Comparison of ENCODE assay signal across 3 cellular contexts in the genomic region with DNA sequence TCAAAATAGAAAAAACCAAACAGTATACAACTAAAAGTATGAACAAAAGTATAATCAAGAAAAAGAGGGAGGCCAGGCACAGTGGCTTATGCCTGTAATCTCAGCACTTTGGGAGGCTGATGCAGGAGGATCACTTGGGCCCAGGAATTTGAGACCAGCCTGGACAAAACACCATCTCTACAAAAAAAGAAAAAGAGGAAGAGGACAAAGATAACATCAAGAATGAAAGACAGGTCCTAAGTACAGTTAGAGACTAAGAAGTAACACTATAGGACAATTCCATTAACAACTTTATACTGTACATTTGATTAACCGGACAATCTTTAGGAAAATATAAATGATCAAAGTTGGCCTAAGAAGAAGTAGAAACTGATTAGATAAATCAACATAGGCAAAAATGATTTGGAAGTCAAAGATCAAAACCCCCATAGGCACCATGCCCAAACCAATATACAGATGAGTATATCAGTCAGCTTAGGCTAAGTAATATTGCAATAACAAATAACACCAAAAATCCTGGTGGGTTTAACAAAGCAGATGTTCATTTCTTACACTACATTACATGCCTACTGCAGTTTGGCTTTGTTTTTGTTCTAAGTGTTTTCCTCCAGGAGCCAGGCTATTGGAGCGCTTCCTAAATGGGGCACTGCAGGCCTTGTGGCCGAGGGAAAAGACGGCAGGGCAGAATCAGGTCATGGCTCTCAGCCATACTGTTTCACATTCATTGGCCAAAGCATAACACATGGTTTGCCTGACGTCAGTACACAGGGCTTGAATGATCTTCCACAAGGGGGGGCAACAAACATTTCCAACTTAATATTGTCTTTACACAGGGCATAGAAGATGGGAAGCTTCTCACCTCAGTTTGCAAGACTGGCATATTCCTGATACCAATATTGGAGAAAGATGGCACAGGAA.
TF ChIP-seq lines count a peak whose summit lies in the region.

No MANE protein-coding gene starts in this region.

TF ChIP-seq in GM12891, 5 proteins besides CTCF, POLR2A, EP300 and RAD21 (continued from another document):
- TF ChIP-seq POU2F2 (IDR thresholded peaks at IDR 0.05; ENCODE audit: low read depth, low read length), result no peak
- TF ChIP-seq PAX5 (IDR thresholded peaks at IDR 0.05; ENCODE audit: insufficient read depth, low read length, severe bottlenecking), result no peak

TF ChIP-seq in K562, 482 proteins besides CTCF, POLR2A, EP300 and RAD21 (continued from another document and continues in another):
- TF ChIP-seq YY1 (IDR thresholded peaks at IDR 0.05; ENCODE audit: borderline replicate concordance in 1 of 3, control insufficient read depth in 1 of 3, extremely low read depth in 1 of 3, insufficient read depth in 3 of 3, insufficient read length in 1 of 3, insufficient replicate concordance in 2 of 3, low read depth in 1 of 3, low read length in 2 of 3), result peak in 1 of 3 experiments; percentile 54
- peak; percentile 84 for TF ChIP-seq SPI1 (IDR thresholded peaks at IDR 0.05; ENCODE audit: borderline replicate concordance, low read depth, low read length)
- TF ChIP-seq JUND (IDR thresholded peaks at IDR 0.05; ENCODE audit: borderline replicate concordance, low read depth, low read length), result 0 out of 2 replicates have a peak, but pooled peaks have one; percentile 12
- TF ChIP-seq JUND (tag; IDR thresholded peaks at IDR 0.05; ENCODE audit: borderline replicate concordance, low read depth, low read length), result no peak
- no peak for TF ChIP-seq ZNF165 (CRISPR knock-in tag; IDR thresholded peaks at IDR 0.05; ENCODE audit: borderline replicate concordance)
- peak; percentile 88 for TF ChIP-seq CREM (IDR thresholded peaks at IDR 0.05; ENCODE audit: low read depth)
- peak; percentile 48; the same call in 1 of the 2 replicates for TF ChIP-seq SMARCE1 (IDR thresholded peaks at IDR 0.05)
- TF ChIP-seq ZNF12 (CRISPR knock-in tag; IDR thresholded peaks at IDR 0.05), result peak; percentile 95
- TF ChIP-seq ATF7 (IDR thresholded peaks at IDR 0.05), result peak; percentile 27; the same call in 1 of the 2 replicates
- peak in 1 of 2 experiments; percentile 38; a peak in 1 of 4 replicates for TF ChIP-seq FOXA3 (CRISPR knock-in tag; conservative IDR thresholded peaks at IDR 0.05 in 1 of 2, IDR thresholded peaks at IDR 0.05 in 1 of 2)
- no peak for TF ChIP-seq CSDE1 (IDR thresholded peaks at IDR 0.05)
- no peak for TF ChIP-seq CBFA2T2 (conservative IDR thresholded peaks at IDR 0.05)
- TF ChIP-seq, protein P1, sequence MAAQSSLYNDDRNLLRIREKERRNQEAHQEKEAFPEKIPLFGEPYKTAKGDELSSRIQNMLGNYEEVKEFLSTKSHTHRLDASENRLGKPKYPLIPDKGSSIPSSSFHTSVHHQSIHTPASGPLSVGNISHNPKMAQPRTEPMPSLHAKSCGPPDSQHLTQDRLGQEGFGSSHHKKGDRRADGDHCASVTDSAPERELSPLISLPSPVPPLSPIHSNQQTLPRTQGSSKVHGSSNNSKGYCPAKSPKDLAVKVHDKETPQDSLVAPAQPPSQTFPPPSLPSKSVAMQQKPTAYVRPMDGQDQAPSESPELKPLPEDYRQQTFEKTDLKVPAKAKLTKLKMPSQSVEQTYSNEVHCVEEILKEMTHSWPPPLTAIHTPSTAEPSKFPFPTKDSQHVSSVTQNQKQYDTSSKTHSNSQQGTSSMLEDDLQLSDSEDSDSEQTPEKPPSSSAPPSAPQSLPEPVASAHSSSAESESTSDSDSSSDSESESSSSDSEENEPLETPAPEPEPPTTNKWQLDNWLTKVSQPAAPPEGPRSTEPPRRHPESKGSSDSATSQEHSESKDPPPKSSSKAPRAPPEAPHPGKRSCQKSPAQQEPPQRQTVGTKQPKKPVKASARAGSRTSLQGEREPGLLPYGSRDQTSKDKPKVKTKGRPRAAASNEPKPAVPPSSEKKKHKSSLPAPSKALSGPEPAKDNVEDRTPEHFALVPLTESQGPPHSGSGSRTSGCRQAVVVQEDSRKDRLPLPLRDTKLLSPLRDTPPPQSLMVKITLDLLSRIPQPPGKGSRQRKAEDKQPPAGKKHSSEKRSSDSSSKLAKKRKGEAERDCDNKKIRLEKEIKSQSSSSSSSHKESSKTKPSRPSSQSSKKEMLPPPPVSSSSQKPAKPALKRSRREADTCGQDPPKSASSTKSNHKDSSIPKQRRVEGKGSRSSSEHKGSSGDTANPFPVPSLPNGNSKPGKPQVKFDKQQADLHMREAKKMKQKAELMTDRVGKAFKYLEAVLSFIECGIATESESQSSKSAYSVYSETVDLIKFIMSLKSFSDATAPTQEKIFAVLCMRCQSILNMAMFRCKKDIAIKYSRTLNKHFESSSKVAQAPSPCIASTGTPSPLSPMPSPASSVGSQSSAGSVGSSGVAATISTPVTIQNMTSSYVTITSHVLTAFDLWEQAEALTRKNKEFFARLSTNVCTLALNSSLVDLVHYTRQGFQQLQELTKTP (IDR thresholded peaks at IDR 0.05; ENCODE audit: low read depth in 1 of 2, partially characterized antibody in 2 of 2), result no peak
- TF ChIP-seq, protein P2, sequence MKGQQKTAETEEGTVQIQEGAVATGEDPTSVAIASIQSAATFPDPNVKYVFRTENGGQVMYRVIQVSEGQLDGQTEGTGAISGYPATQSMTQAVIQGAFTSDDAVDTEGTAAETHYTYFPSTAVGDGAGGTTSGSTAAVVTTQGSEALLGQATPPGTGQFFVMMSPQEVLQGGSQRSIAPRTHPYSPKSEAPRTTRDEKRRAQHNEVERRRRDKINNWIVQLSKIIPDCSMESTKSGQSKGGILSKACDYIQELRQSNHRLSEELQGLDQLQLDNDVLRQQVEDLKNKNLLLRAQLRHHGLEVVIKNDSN (CRISPR knock-in tag; IDR thresholded peaks at IDR 0.05), result peak; percentile 64
- peak; percentile 53; the same call in 1 of the 2 replicates for TF ChIP-seq CREB1 (IDR thresholded peaks at IDR 0.05)
- TF ChIP-seq CREB1 (CRISPR knock-in tag; IDR thresholded peaks at IDR 0.05), result peak; percentile 48; the same call in 1 of the 2 replicates
- TF ChIP-seq, protein P3, sequence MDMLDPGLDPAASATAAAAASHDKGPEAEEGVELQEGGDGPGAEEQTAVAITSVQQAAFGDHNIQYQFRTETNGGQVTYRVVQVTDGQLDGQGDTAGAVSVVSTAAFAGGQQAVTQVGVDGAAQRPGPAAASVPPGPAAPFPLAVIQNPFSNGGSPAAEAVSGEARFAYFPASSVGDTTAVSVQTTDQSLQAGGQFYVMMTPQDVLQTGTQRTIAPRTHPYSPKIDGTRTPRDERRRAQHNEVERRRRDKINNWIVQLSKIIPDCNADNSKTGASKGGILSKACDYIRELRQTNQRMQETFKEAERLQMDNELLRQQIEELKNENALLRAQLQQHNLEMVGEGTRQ (CRISPR knock-in tag; IDR thresholded peaks at IDR 0.05), result peak; percentile 51
- TF ChIP-seq KDM4B (IDR thresholded peaks at IDR 0.05; ENCODE audit: borderline replicate concordance in 2 of 2, low read depth in 1 of 2), result no peak
- TF ChIP-seq NFYB (IDR thresholded peaks at IDR 0.05; ENCODE audit: extremely low read depth, insufficient read length), result peak; percentile 38
- no peak for TF ChIP-seq ZNF253 (CRISPR knock-in tag; conservative IDR thresholded peaks at IDR 0.05)
- TF ChIP-seq, protein P4, sequence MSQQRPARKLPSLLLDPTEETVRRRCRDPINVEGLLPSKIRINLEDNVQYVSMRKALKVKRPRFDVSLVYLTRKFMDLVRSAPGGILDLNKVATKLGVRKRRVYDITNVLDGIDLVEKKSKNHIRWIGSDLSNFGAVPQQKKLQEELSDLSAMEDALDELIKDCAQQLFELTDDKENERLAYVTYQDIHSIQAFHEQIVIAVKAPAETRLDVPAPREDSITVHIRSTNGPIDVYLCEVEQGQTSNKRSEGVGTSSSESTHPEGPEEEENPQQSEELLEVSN (IDR thresholded peaks at IDR 0.05; ENCODE audit: borderline replicate concordance in 1 of 2, extremely low read depth in 1 of 2, insufficient read depth in 1 of 2, insufficient read length in 1 of 2, low read depth in 1 of 2, low read length in 1 of 2, poor library complexity in 1 of 2, severe bottlenecking in 1 of 2), result peak in 1 of 2 experiments; percentile 10

TF ChIP-seq in liver, 16 proteins besides CTCF, POLR2A, EP300 and RAD21 (continued from another document):
- TF ChIP-seq, protein P5, sequence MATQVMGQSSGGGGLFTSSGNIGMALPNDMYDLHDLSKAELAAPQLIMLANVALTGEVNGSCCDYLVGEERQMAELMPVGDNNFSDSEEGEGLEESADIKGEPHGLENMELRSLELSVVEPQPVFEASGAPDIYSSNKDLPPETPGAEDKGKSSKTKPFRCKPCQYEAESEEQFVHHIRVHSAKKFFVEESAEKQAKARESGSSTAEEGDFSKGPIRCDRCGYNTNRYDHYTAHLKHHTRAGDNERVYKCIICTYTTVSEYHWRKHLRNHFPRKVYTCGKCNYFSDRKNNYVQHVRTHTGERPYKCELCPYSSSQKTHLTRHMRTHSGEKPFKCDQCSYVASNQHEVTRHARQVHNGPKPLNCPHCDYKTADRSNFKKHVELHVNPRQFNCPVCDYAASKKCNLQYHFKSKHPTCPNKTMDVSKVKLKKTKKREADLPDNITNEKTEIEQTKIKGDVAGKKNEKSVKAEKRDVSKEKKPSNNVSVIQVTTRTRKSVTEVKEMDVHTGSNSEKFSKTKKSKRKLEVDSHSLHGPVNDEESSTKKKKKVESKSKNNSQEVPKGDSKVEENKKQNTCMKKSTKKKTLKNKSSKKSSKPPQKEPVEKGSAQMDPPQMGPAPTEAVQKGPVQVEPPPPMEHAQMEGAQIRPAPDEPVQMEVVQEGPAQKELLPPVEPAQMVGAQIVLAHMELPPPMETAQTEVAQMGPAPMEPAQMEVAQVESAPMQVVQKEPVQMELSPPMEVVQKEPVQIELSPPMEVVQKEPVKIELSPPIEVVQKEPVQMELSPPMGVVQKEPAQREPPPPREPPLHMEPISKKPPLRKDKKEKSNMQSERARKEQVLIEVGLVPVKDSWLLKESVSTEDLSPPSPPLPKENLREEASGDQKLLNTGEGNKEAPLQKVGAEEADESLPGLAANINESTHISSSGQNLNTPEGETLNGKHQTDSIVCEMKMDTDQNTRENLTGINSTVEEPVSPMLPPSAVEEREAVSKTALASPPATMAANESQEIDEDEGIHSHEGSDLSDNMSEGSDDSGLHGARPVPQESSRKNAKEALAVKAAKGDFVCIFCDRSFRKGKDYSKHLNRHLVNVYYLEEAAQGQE (IDR thresholded peaks at IDR 0.05), result no peak
- TF ChIP-seq, protein P6, sequence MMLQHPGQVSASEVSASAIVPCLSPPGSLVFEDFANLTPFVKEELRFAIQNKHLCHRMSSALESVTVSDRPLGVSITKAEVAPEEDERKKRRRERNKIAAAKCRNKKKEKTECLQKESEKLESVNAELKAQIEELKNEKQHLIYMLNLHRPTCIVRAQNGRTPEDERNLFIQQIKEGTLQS (IDR thresholded peaks at IDR 0.05), result no peak
- TF ChIP-seq FOXA2 (IDR thresholded peaks at IDR 0.05) (no peak), NR2F2 (IDR thresholded peaks at IDR 0.05) (no peak), YY1 (IDR thresholded peaks at IDR 0.05) (peak; percentile 37), GABPA (IDR thresholded peaks at IDR 0.05 in 1 of 2, conservative IDR thresholded peaks at IDR 0.05 in 1 of 2) (no peak), HNF4G (IDR thresholded peaks at IDR 0.05) (no peak), RXRA (IDR thresholded peaks at IDR 0.05) (peak; percentile 44 to 61), SP1 (IDR thresholded peaks at IDR 0.05) (peak; percentile 14), TAF1 (conservative IDR thresholded peaks at IDR 0.05) (no peak), HNF4A (conservative IDR thresholded peaks at IDR 0.05) (peak in 1 of 2 donors; percentile 10)
- TF ChIP-seq, protein P7, sequence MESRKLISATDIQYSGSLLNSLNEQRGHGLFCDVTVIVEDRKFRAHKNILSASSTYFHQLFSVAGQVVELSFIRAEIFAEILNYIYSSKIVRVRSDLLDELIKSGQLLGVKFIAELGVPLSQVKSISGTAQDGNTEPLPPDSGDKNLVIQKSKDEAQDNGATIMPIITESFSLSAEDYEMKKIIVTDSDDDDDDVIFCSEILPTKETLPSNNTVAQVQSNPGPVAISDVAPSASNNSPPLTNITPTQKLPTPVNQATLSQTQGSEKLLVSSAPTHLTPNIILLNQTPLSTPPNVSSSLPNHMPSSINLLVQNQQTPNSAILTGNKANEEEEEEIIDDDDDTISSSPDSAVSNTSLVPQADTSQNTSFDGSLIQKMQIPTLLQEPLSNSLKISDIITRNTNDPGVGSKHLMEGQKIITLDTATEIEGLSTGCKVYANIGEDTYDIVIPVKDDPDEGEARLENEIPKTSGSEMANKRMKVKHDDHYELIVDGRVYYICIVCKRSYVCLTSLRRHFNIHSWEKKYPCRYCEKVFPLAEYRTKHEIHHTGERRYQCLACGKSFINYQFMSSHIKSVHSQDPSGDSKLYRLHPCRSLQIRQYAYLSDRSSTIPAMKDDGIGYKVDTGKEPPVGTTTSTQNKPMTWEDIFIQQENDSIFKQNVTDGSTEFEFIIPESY (IDR thresholded peaks at IDR 0.05), result no peak
- TF ChIP-seq, protein P8, sequence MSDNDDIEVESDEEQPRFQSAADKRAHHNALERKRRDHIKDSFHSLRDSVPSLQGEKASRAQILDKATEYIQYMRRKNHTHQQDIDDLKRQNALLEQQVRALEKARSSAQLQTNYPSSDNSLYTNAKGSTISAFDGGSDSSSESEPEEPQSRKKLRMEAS (IDR thresholded peaks at IDR 0.05), result peak; percentile 28
